Comparison of ENCODE assay signal across 9 cellular contexts in genomic region chr1:50418600-50419109, GRCh38. TPM values are rescaled to one million over a fixed set of nuclear protein-coding genes. Genes with fewer than 3 reads are reported as not detected.
DNase-seq lines count a peak whose midpoint lies in the region; ATAC-seq, FAIRE-seq and TF ChIP-seq lines count a peak whose summit lies in the region.
"Had no signal": no experiment of that assay in that cellular context is flagged by ENCODE, and none has a peak within 500 bp of the region (broad histone marks: within the 10 kb centered on the region; RNA-seq: fewer than 3 reads in every experiment).

No MANE protein-coding gene starts in this region.

- TF ChIP-seq CTCF in body of pancreas (IDR thresholded peaks at IDR 0.05) (no peak), keratinocyte (optimal IDR thresholded peaks at IDR 0.05 in 1 of 3, IDR thresholded peaks at IDR 0.05 in 1 of 3, conservative IDR thresholded peaks at IDR 0.05 in 1 of 3; ENCODE audit: extremely low read depth in 1 of 3, insufficient read depth in 2 of 3, low read length in 3 of 3) (no peak)

- 6% methylated on average over 51 of the region's 64 CpGs; no CpG with 5 or more reads in 1 of the 2 donors for WGBS in body of pancreas, 2 donors

- peak overlapping the region; percentile 14; the same call in 1 of the 2 replicates for H3K4me3 ChIP-seq in H7 (ENCODE audit: insufficient read depth, low read depth, low read length)
- no peak overlapping the region for H3K4me3 ChIP-seq in body of pancreas
- H3K4me3 ChIP-seq in keratinocyte (ENCODE audit: control insufficient read depth in 2 of 3, extremely low read depth in 1 of 3, insufficient read depth in 2 of 3, low read depth in 1 of 3, low read length in 3 of 3): no peak overlapping the region
- peak overlapping the region in 5 of 7 experiments; percentile 6 to 31 (median 13) for H3K4me3 ChIP-seq in skin epidermis

- H4K20me1 ChIP-seq in keratinocyte (ENCODE audit: control insufficient read depth, extremely low read depth, insufficient read depth, low read length): peaks cover 5% of the 10 kb centered on the region

- H3K36me3 ChIP-seq in H7 (replicated peaks; ENCODE audit: control insufficient read depth, insufficient read depth, low read length) (no peaks in the 10 kb centered on the region), body of pancreas (replicated peaks in 1 of 2; ENCODE audit: insufficient read depth in 1 of 2, low read depth in 2 of 2) (no peaks in the 10 kb centered on the region), keratinocyte (ENCODE audit: control insufficient read depth in 2 of 2, extremely low read depth in 1 of 2, insufficient read depth in 2 of 2, low read length in 2 of 2) (no peaks in the 10 kb centered on the region)

- no peak overlapping the region for H3K9ac ChIP-seq in keratinocyte (ENCODE audit: control insufficient read depth, extremely low read depth, insufficient read depth, low read length)

- H3K79me2 ChIP-seq in keratinocyte (ENCODE audit: control insufficient read depth, insufficient read depth, low read length): no peaks in the 10 kb centered on the region

- TF ChIP-seq POLR2A in body of pancreas (IDR thresholded peaks at IDR 0.05): no peak

- FAIRE-seq in keratinocyte (lab: Jason Lieb, UNC): no peak

- H3K9me1 ChIP-seq in keratinocyte (ENCODE audit: control insufficient read depth, extremely low read depth, insufficient read depth, low read length): no peaks in the 10 kb centered on the region

- dilution Hi-C loops in keratinocyte (cut with MboI; ENCODE audit: extremely low pct_ligation_motif_present, low sequenced_read_pairs): no loop called here

- DNase-seq in H7: peak; percentile 83
- DNase-seq in body of pancreas: no peak
- no peak for DNase-seq in keratinocyte (ENCODE audit: low read depth, low spot score)
- no peak for DNase-seq in activated CD4-positive, CD25-positive, alpha-beta regulatory T cell treated with anti-CD3 and anti-CD28 coated beads, Interleukin-2, amount 50 U/mL, for 72 hours
- no peak for DNase-seq in H4 (ENCODE audit: low spot score)
- DNase-seq: NCI-H510A treated with DMSO at 0.1 percent for 48 hours had no signal

- H3K4me1 ChIP-seq in body of pancreas: peaks cover 40% of the 10 kb centered on the region
- H3K4me1 ChIP-seq in keratinocyte (ENCODE audit: control insufficient read depth, extremely low read depth, insufficient read depth, low read length): no peaks in the 10 kb centered on the region

- H2AFZ ChIP-seq in keratinocyte (ENCODE audit: control insufficient read depth, low read length): no peak overlapping the region

- intact Hi-C loops in body of pancreas (cut with DNase I): no loop called here

- H3K27me3 ChIP-seq in H7 (ENCODE audit: control insufficient read depth, insufficient read depth, low read length) (peaks cover 100% of the 10 kb centered on the region), body of pancreas (peaks cover 2 to 77% of the 10 kb centered on the region in 2 donors), keratinocyte (ENCODE audit: control insufficient read depth, extremely low read depth, insufficient read depth, low read length) (peaks cover 100% of the 10 kb centered on the region)

- H3K4me2 ChIP-seq in keratinocyte (ENCODE audit: control insufficient read depth, extremely low read depth, insufficient read depth, low read depth, low read length): peak overlapping the region; percentile 37

- ATAC-seq in body of pancreas (peak; percentile 8), GM18520 (IDR thresholded peaks at IDR 0.05; ENCODE audit: unreplicated experiment) (no peak), HG03280 (IDR thresholded peaks at IDR 0.05; ENCODE audit: unreplicated experiment) (no peak)

- H3K27ac ChIP-seq in body of pancreas: no peak overlapping the region
- H3K27ac ChIP-seq in keratinocyte (ENCODE audit: control insufficient read depth, insufficient read depth, low read length): no peak overlapping the region
- H3K27ac ChIP-seq in skin epidermis: no peak overlapping the region

- H3K9me3 ChIP-seq in body of pancreas (no peaks in the 10 kb centered on the region), keratinocyte (ENCODE audit: control insufficient read depth, low read depth, low read length) (no peaks in the 10 kb centered on the region)

RNA-seq across cellular contexts. Expression of gene DMRTA2, which starts 4.6 kb away (rescaled TPM):
- total RNA-seq in H7 (2014; rRNA removed; shearing (Covaris generic)): 0.10 TPM in 1 of 2 replicates, not detected in the other
- not detected for total RNA-seq in body of pancreas
- 0.01 TPM in 1 of 3 replicates, not detected in the others for polyA plus RNA-seq in keratinocyte
- polyA plus RNA-seq in keratinocyte (2011; ENCODE audit: low read depth): not detected
- not detected in 2 replicates for polyA plus RNA-seq in keratinocyte (2011; cell fraction: cytosol; rRNA removed)
- not detected in 2 replicates for polyA plus RNA-seq in keratinocyte (2011; cell fraction: nucleus; rRNA removed)
- polyA plus RNA-seq in keratinocyte (2012; ENCODE audit: low replicate concordance): not detected in 2 replicates
- polyA minus RNA-seq in keratinocyte: not detected in 3 replicates
- not detected for polyA minus RNA-seq in keratinocyte (2011; cell fraction: cytosol; rRNA and poly(A)+ RNA removed)
- not detected in 2 replicates for polyA minus RNA-seq in keratinocyte (2011; cell fraction: nucleus; rRNA and poly(A)+ RNA removed)
- 1.5 and 3.8 TPM in 2 replicates for total RNA-seq in H4 (2014; rRNA removed; shearing (Covaris generic))

Comparison
In these comparisons a context has a peak if more than half of its experiments do, and no peak if none do; other contexts are left out.
1. H3K4me3 ChIP-seq: peak in H7 (single experiment) and skin epidermis (5 of 7); none in body of pancreas (0 of 2) and keratinocyte (0 of 3).